ENCODE assay signal across 9 cellular contexts in the genomic region with DNA sequence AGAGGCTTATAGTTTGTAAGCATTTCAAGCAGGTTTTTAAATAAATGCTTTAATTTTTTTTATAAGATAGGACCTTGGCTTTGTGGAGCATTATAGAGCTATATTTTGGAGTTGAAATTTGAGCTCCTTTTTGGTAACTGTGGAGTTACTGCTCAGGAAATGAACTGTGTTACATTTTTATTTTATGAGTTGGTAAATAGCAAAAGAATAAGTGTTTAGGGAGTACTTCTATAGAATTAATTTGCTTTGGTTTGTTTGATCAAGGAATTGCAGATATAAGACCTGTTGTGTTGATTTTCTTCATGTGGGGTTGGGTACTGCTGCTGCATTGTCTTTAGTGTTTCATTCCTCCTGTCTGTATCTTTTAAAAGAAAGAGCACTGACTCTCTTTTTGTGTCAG. TPM values are rescaled to one million over a fixed set of nuclear protein-coding genes. Genes with fewer than 3 reads are reported as not detected.
DNase-seq lines count a peak whose midpoint lies in the region; ATAC-seq, FAIRE-seq and TF ChIP-seq lines count a peak whose summit lies in the region.
"Had no signal": no experiment of that assay in that cellular context is flagged by ENCODE, and none has a peak within 500 bp of the region (broad histone marks: within the 10 kb centered on the region; RNA-seq: fewer than 3 reads in every experiment).

No MANE protein-coding gene starts in this region.

- FAIRE-seq in keratinocyte (lab: Jason Lieb, UNC), result no peak

- peaks cover 62% of the 10 kb centered on the region for H3K4me1 Mint-ChIP-seq in activated naive CD8-positive, alpha-beta T cell treated with anti-CD3 and anti-CD28 coated beads for 36 hours

- H3K27ac Mint-ChIP-seq in activated naive CD8-positive, alpha-beta T cell treated with anti-CD3 and anti-CD28 coated beads for 36 hours, result peak overlapping the region; percentile 34

- H4K20me1 ChIP-seq in keratinocyte (ENCODE audit: control insufficient read depth, extremely low read depth, insufficient read depth, low read length), result peaks cover 29% of the 10 kb centered on the region

- intact Hi-C loops in left ventricle myocardium inferior (cut with micrococcal nuclease) (no loop called here), left ventricle myocardium superior (cut with micrococcal nuclease) (no loop called here), vagina (cut with DNase I) (loop anchor here (5.0 kb wide), 2 partner anchors 162 to 177 kb away; a partner anchor contains a TSS)

- peak overlapping the region; percentile 35 for H3K9ac ChIP-seq in keratinocyte (ENCODE audit: control insufficient read depth, extremely low read depth, insufficient read depth, low read length)

- H3K79me2 ChIP-seq in keratinocyte (ENCODE audit: control insufficient read depth, insufficient read depth, low read length), result peaks cover 81% of the 10 kb centered on the region

- H3K36me3 ChIP-seq in left ventricle myocardium inferior (peaks cover 73% of the 10 kb centered on the region), keratinocyte (ENCODE audit: control insufficient read depth in 2 of 2, extremely low read depth in 1 of 2, insufficient read depth in 2 of 2, low read length in 2 of 2) (peaks cover 5 to 38% of the 10 kb centered on the region in 2 experiments), vagina (peaks cover 0 to 5% of the 10 kb centered on the region in 2 donors)

- peak overlapping the region; percentile 100 for H3K4me2 ChIP-seq in keratinocyte (ENCODE audit: control insufficient read depth, extremely low read depth, insufficient read depth, low read depth, low read length)

- H3K27ac ChIP-seq in left ventricle myocardium inferior (replicated peaks), result peak overlapping the region; percentile 97
- no peak overlapping the region for H3K27ac ChIP-seq in keratinocyte (ENCODE audit: control insufficient read depth, insufficient read depth, low read length)
- H3K27ac ChIP-seq in vagina, result peak overlapping the region; percentile 97

- dilution Hi-C loops in keratinocyte (cut with MboI; ENCODE audit: extremely low pct_ligation_motif_present, low sequenced_read_pairs), result no loop called here

- H3K36me3 Mint-ChIP-seq in activated naive CD8-positive, alpha-beta T cell treated with anti-CD3 and anti-CD28 coated beads for 36 hours, result peaks cover 54% of the 10 kb centered on the region

- H3K27me3 ChIP-seq in left ventricle myocardium inferior (ENCODE audit: low read depth) (no peaks in the 10 kb centered on the region), keratinocyte (ENCODE audit: control insufficient read depth, extremely low read depth, insufficient read depth, low read length) (no peaks in the 10 kb centered on the region), vagina (no peaks in the 10 kb centered on the region)

- H3K4me1 ChIP-seq in left ventricle myocardium inferior (peaks cover 97% of the 10 kb centered on the region), keratinocyte (ENCODE audit: control insufficient read depth, extremely low read depth, insufficient read depth, low read length) (peaks cover 68% of the 10 kb centered on the region), vagina (peaks cover 77% of the 10 kb centered on the region)

- H3K9me3 ChIP-seq in left ventricle myocardium inferior (replicated peaks) (no peaks in the 10 kb centered on the region), keratinocyte (ENCODE audit: control insufficient read depth, low read depth, low read length) (no peaks in the 10 kb centered on the region), vagina (no peaks in the 10 kb centered on the region)

- peaks cover 3% of the 10 kb centered on the region for H3K27me3 Mint-ChIP-seq in activated naive CD8-positive, alpha-beta T cell treated with anti-CD3 and anti-CD28 coated beads for 36 hours

- H3K4me3 Mint-ChIP-seq in activated naive CD8-positive, alpha-beta T cell treated with anti-CD3 and anti-CD28 coated beads for 36 hours, result peak overlapping the region; percentile 96

- no peaks in the 10 kb centered on the region for H3K9me3 Mint-ChIP-seq in activated naive CD8-positive, alpha-beta T cell treated with anti-CD3 and anti-CD28 coated beads for 36 hours

- H3K9me1 ChIP-seq in keratinocyte (ENCODE audit: control insufficient read depth, extremely low read depth, insufficient read depth, low read length), result no peaks in the 10 kb centered on the region

- TF ChIP-seq POLR2A in vagina (IDR thresholded peaks at IDR 0.05), result no peak

- DNase-seq in left ventricle myocardium inferior (no peak), left ventricle myocardium superior (no peak), keratinocyte (ENCODE audit: low read depth, low spot score) (no peak), vagina (ENCODE audit: extremely low spot score in 2 of 2) (no peak), Kasumi-1 (lab: John Stamatoyannopoulos, UW) (no peak), AG08396 (ENCODE audit: low spot score) (no peak)
- no peak for DNase-seq in activated naive CD8-positive, alpha-beta T cell treated with anti-CD3 and anti-CD28 coated beads for 36 hours
- DNase-seq: DMS79 had no signal

- ATAC-seq in left ventricle myocardium superior, result no peak
- ATAC-seq in HG03442 (IDR thresholded peaks at IDR 0.05; ENCODE audit: unreplicated experiment), result no peak

- peak overlapping the region; percentile 96 for H3K4me3 ChIP-seq in left ventricle myocardium inferior
- H3K4me3 ChIP-seq in keratinocyte (ENCODE audit: control insufficient read depth in 2 of 3, extremely low read depth in 1 of 3, insufficient read depth in 2 of 3, low read depth in 1 of 3, low read length in 3 of 3), result peak overlapping the region; percentile 53 to 99 (median 82)
- H3K4me3 ChIP-seq in vagina, result peak overlapping the region; percentile 80 to 98

- H2AFZ ChIP-seq in keratinocyte (ENCODE audit: control insufficient read depth, low read length), result no peak overlapping the region

- TF ChIP-seq CTCF in left ventricle myocardium inferior (IDR thresholded peaks at IDR 0.05; ENCODE audit: borderline replicate concordance) (no peak), keratinocyte (optimal IDR thresholded peaks at IDR 0.05 in 1 of 3, IDR thresholded peaks at IDR 0.05 in 1 of 3, conservative IDR thresholded peaks at IDR 0.05 in 1 of 3; ENCODE audit: extremely low read depth in 1 of 3, insufficient read depth in 2 of 3, low read length in 3 of 3) (no peak), vagina (IDR thresholded peaks at IDR 0.05) (no peak)

RNA-seq across cellular contexts. Expression of a gene that starts 3.5 kb away (rescaled TPM):
- total RNA-seq in left ventricle myocardium inferior (1,955 TPM), left ventricle myocardium superior (3,201 TPM), vagina (127 TPM)
- 100 to 1,000 TPM; 148 to 151 TPM for total RNA-seq in activated naive CD8-positive, alpha-beta T cell treated with anti-CD3 and anti-CD28 coated beads for 36 hours
- polyA plus RNA-seq in keratinocyte, result 54.5 to 190 TPM (median 127 TPM) in 3 replicates
- polyA plus RNA-seq in keratinocyte (2011; ENCODE audit: low read depth), result 125 TPM
- 44.8 and 61.1 TPM in 2 replicates for polyA plus RNA-seq in keratinocyte (2011; cell fraction: cytosol; rRNA removed)
- 434 and 449 TPM in 2 replicates for polyA plus RNA-seq in keratinocyte (2011; cell fraction: nucleus; rRNA removed)
- polyA plus RNA-seq in keratinocyte (2012; ENCODE audit: low replicate concordance), result 126 and 203 TPM in 2 replicates
- polyA minus RNA-seq in keratinocyte, result 122 to 314 TPM (median 265 TPM) in 3 replicates
- 79.8 TPM for polyA minus RNA-seq in keratinocyte (2011; cell fraction: cytosol; rRNA and poly(A)+ RNA removed)
- polyA minus RNA-seq in keratinocyte (2011; cell fraction: nucleus; rRNA and poly(A)+ RNA removed), result 294 and 451 TPM in 2 replicates

Comparison
In these comparisons a context has a peak if more than half of its experiments do, and no peak if none do; other contexts are left out.
1. RNA of a gene that starts 3.5 kb away (total RNA-seq): 3,201 TPM in left ventricle myocardium superior (single experiment) and 1,955 TPM in left ventricle myocardium inferior (single experiment); 148 to 151 TPM in activated naive CD8-positive, alpha-beta T cell treated with anti-CD3 and anti-CD28 coated beads for 36 hours and 127 TPM in vagina (single experiment); every median in the first group is over 10 times any median in the second.
2. Peak in every context shown above with its lines, with median percentiles within 50 percentile points of each other: H3K4me3 ChIP-seq.